16 cellular contexts compared by ENCODE assay signal in genomic region chr11:27409742-27410141, GRCh38.
"Had no signal": no experiment of that assay in that cellular context is flagged by ENCODE, and none has a peak within 500 bp of the region (broad histone marks: within the 10 kb centered on the region; RNA-seq: fewer than 3 reads in every experiment).

No MANE protein-coding gene starts in this region.

- H3K4me1 ChIP-seq: left lung, transverse colon had no signal

- ATAC-seq: activated CD8-positive, alpha-beta T cell treated with anti-CD3 and anti-CD28 coated beads for 36 hours; activated naive CD8-positive, alpha-beta T cell treated with anti-CD3 and anti-CD28 coated beads, Interleukin-2, amount 50 U/mL, for 24 hours; left lung; stimulated activated effector memory CD8-positive, alpha-beta T cell treated with anti-CD3 and anti-CD28 coated beads, Interleukin-12 subunit alpha, Interleukin-12 subunit beta, amount 100 ng/mL, for 72 hours had no signal

- H3K9me3 ChIP-seq: ascending aorta, esophagus squamous epithelium, heart right ventricle, left lung, pancreas, transverse colon had no signal

- H3K4me3 ChIP-seq: ascending aorta, esophagus squamous epithelium, heart right ventricle, left lung, pancreas, transverse colon had no signal

- H3K27me3 ChIP-seq: ascending aorta, esophagus squamous epithelium, heart right ventricle, left lung, pancreas, transverse colon had no signal

- FAIRE-seq: colon, islet of Langerhans, pancreas, small intestine had no signal

- H3K27ac ChIP-seq: left lung, pancreas, transverse colon, WERI-Rb-1 had no signal

- DNase-seq: activated CD4-positive, alpha-beta T cell treated with anti-CD3 and anti-CD28 coated beads for 4 hours; activated CD8-positive, alpha-beta memory T cell treated with anti-CD3 and anti-CD28 coated beads, Interleukin-2, amount 50 U/mL, for 4 hours; activated CD8-positive, alpha-beta T cell treated with anti-CD3 and anti-CD28 coated beads for 36 hours; activated naive CD8-positive, alpha-beta T cell treated with anti-CD3 and anti-CD28 coated beads, Interleukin-2, amount 50 U/mL, for 24 hours; esophagus squamous epithelium; foreskin melanocyte; heart right ventricle; left lung; pancreas; small intestine; transverse colon; WERI-Rb-1 had no signal

- H3K36me3 ChIP-seq: ascending aorta, esophagus squamous epithelium, heart right ventricle, left lung, pancreas, transverse colon, WERI-Rb-1 had no signal
